8 cellular contexts compared by ENCODE assay signal in genomic region chr4:98995183-98996055, GRCh38. TPM values are rescaled to one million over a fixed set of nuclear protein-coding genes. Genes with fewer than 3 reads are reported as not detected.
DNase-seq lines count a peak whose midpoint lies in the region; ATAC-seq and TF ChIP-seq lines count a peak whose summit lies in the region.

TSS of gene METAP1 (plus strand) at chr4:98995721. CDS start at chr4:98995754, 33 bp downstream.

- ATAC-seq in stimulated activated naive CD8-positive, alpha-beta T cell treated with anti-CD3 and anti-CD28 coated beads, Interleukin-15, amount 100 ng/mL, for 72 hours, result peak; percentile 94

- peaks cover 7% of the 10 kb centered on the region for H3K9me3 Mint-ChIP-seq in nephron progenitor cell
- no peaks in the 10 kb centered on the region for H3K9me3 Mint-ChIP-seq in stimulated activated naive CD8-positive, alpha-beta T cell treated with anti-CD3 and anti-CD28 coated beads, Interleukin-15, amount 100 ng/mL, for 72 hours

- peaks cover 42% of the 10 kb centered on the region for H4K20me1 ChIP-seq in Loucy (ENCODE audit: insufficient read depth, low read length, poor library complexity, severe bottlenecking)

- peak within 1 kb of the TSS; percentile 100 for H3K4me3 ChIP-seq in H7 (ENCODE audit: insufficient read depth, low read depth, low read length)
- H3K4me3 ChIP-seq in Loucy (ENCODE audit: low read length, poor library complexity, severe bottlenecking), result peak within 1 kb of the TSS; percentile 86
- peak within 1 kb of the TSS; percentile 92 for H3K4me3 ChIP-seq in fibroblast of the aortic adventitia (ENCODE audit: low read depth, low read length)

- peaks cover 48% of the 10 kb centered on the region for H3K79me2 ChIP-seq in Loucy (ENCODE audit: insufficient read depth, low read length)

- H2AFZ ChIP-seq in Loucy (ENCODE audit: low read length), result peak within 1 kb of the TSS; percentile 77

- no peaks in the 10 kb centered on the region; the same call in 1 of the 2 replicates for H3F3A ChIP-seq in Loucy (ENCODE audit: low read depth)

- peak; percentile 90 for TF ChIP-seq POLR2A in Raji (IDR thresholded peaks at IDR 0.05; ENCODE audit: insufficient read depth, low read depth, low read length)

- TF ChIP-seq CTCF in Loucy (conservative IDR thresholded peaks at IDR 0.05; ENCODE audit: low read length) (peak; percentile 71), fibroblast of the aortic adventitia (IDR thresholded peaks at IDR 0.05; ENCODE audit: insufficient read depth, low read length) (peak; percentile 50), nephron progenitor cell (IDR thresholded peaks at IDR 0.05) (peak; percentile 31)

- H3K4me3 Mint-ChIP-seq in nephron progenitor cell, result peak within 1 kb of the TSS; percentile 87
- H3K4me3 Mint-ChIP-seq in stimulated activated naive CD8-positive, alpha-beta T cell treated with anti-CD3 and anti-CD28 coated beads, Interleukin-15, amount 100 ng/mL, for 72 hours, result peak within 1 kb of the TSS; percentile 87 to 93

- H3K27ac Mint-ChIP-seq in nephron progenitor cell, result peak within 1 kb of the TSS; percentile 98
- H3K27ac Mint-ChIP-seq in stimulated activated naive CD8-positive, alpha-beta T cell treated with anti-CD3 and anti-CD28 coated beads, Interleukin-15, amount 100 ng/mL, for 72 hours, result peak within 1 kb of the TSS; percentile 95 to 97

- no peaks in the 10 kb centered on the region for H3K27me3 Mint-ChIP-seq in nephron progenitor cell (ENCODE audit: low read depth, poor library complexity)
- no peaks in the 10 kb centered on the region for H3K27me3 Mint-ChIP-seq in stimulated activated naive CD8-positive, alpha-beta T cell treated with anti-CD3 and anti-CD28 coated beads, Interleukin-15, amount 100 ng/mL, for 72 hours

- DNase-seq in H7 (peak; percentile 97), fibroblast of the aortic adventitia (ENCODE audit: low read depth) (peak; percentile 89), nephron progenitor cell (peak; percentile 93)
- DNase-seq in activated effector memory CD4-positive, alpha-beta T cell treated with Interleukin-2 at 50 U/mL for 16 hours, result peak; percentile 96
- peak; percentile 96 to 97 for DNase-seq in stimulated activated naive CD8-positive, alpha-beta T cell treated with anti-CD3 and anti-CD28 coated beads, Interleukin-15, amount 100 ng/mL, for 72 hours

- peak within 1 kb of the TSS; percentile 98 for H3K9ac ChIP-seq in ES-I3 (ENCODE audit: low read depth, low read length)
- H3K9ac ChIP-seq in Loucy (ENCODE audit: low read depth, low read length, poor library complexity, severe bottlenecking), result peak within 1 kb of the TSS; percentile 72

- H3K36me3 Mint-ChIP-seq in nephron progenitor cell (ENCODE audit: low read depth), result peaks cover 29% of the 10 kb centered on the region

- H3K9me2 ChIP-seq in Loucy (replicated peaks; ENCODE audit: low read depth, low read length), result no peaks in the 10 kb centered on the region

- H3K9me3 ChIP-seq in ES-I3 (ENCODE audit: control insufficient read depth, insufficient read depth, low read length) (no peaks in the 10 kb centered on the region), Loucy (ENCODE audit: insufficient read depth, low read depth, low read length) (no peaks in the 10 kb centered on the region)

- peak within 1 kb of the TSS; percentile 73 for H3K4me2 ChIP-seq in Loucy (ENCODE audit: low read depth, low read length, poor library complexity, severe bottlenecking)

- H3K36me3 ChIP-seq in ES-I3 (ENCODE audit: insufficient read depth, low read length) (no peaks in the 10 kb centered on the region), H7 (replicated peaks; ENCODE audit: control insufficient read depth, insufficient read depth, low read length) (no peaks in the 10 kb centered on the region), Loucy (ENCODE audit: insufficient read depth, low read length) (no peaks in the 10 kb centered on the region)

- peaks cover 25% of the 10 kb centered on the region for H3K4me1 Mint-ChIP-seq in nephron progenitor cell
- peaks cover 37% of the 10 kb centered on the region for H3K4me1 Mint-ChIP-seq in stimulated activated naive CD8-positive, alpha-beta T cell treated with anti-CD3 and anti-CD28 coated beads, Interleukin-15, amount 100 ng/mL, for 72 hours

- H3K4me1 ChIP-seq in ES-I3 (ENCODE audit: insufficient read depth, low read length) (peaks cover 9% of the 10 kb centered on the region), Loucy (ENCODE audit: insufficient read depth, low read length, poor library complexity, severe bottlenecking) (peaks cover 41% of the 10 kb centered on the region)

- H3K27me3 ChIP-seq in H7 (ENCODE audit: control insufficient read depth, insufficient read depth, low read length) (no peaks in the 10 kb centered on the region), Loucy (ENCODE audit: insufficient read depth, low read length, poor library complexity, severe bottlenecking) (no peaks in the 10 kb centered on the region)

RNA-seq across cellular contexts. Expression of gene METAP1, which starts in this region (rescaled TPM):
- 94.4 and 126 TPM in 2 replicates for total RNA-seq in H7 (2014; rRNA removed; shearing (Covaris generic))
- total RNA-seq in fibroblast of the aortic adventitia (ENCODE audit: low replicate concordance), result 57.5 and 64.6 TPM in 2 replicates

Comparison
In these comparisons a context has a peak if more than half of its experiments do, and no peak if none do; other contexts are left out.
1. Peak in every context shown above with its lines: DNase-seq, ATAC-seq and H3K4me3 ChIP-seq.